In the genomic region with DNA sequence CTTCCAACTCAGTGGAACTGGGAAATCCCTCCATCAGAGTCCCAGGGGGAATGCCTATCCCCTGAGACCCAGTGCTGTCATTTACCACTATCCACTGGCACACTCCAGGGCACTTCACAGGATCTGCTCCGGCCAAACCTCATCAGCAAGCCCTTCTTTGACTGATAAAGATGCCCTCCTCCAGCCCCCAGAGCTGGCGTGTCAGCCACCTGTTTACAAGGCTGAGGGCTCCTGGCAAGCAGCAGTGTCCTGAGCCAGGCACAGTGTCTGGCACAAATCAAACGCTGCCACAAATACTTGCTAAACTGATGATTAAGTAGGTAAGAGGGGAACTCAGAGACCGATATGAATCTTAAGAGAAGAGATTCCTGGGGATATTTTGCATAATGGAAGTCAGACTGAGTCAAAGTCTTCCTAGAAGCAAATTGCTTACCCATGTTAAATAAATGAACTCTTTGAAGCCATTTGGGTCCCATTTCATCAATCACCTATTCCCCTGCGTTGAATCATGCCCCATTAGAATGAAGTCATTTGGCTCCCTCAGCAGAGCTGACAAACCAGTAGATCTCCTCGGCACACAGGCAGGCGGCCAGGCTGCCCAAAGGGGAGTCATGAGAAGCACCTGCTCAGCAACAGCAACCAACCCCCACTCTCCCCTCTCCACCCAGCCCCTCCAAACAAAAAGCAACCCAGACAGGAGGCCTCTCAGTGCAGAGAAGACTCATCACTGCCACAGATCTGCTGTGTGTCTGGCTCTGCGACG, we compare ENCODE assay signal across 1 cellular context.
TF ChIP-seq lines count a peak whose summit lies in the region.

No MANE protein-coding gene starts in this region.

TF ChIP-seq in GM23338, 12 proteins besides CTCF, POLR2A, EP300 and RAD21 (continued from another document):
- TF ChIP-seq ETS1 (IDR thresholded peaks at IDR 0.05) (no peak), CREB1 (CRISPR knock-in tag; IDR thresholded peaks at IDR 0.05; ENCODE audit: low read depth) (no peak), JUNB (IDR thresholded peaks at IDR 0.05; ENCODE audit: unreplicated experiment) (no peak)
